ENCODE assay signal across 1 cellular context in the genomic region with DNA sequence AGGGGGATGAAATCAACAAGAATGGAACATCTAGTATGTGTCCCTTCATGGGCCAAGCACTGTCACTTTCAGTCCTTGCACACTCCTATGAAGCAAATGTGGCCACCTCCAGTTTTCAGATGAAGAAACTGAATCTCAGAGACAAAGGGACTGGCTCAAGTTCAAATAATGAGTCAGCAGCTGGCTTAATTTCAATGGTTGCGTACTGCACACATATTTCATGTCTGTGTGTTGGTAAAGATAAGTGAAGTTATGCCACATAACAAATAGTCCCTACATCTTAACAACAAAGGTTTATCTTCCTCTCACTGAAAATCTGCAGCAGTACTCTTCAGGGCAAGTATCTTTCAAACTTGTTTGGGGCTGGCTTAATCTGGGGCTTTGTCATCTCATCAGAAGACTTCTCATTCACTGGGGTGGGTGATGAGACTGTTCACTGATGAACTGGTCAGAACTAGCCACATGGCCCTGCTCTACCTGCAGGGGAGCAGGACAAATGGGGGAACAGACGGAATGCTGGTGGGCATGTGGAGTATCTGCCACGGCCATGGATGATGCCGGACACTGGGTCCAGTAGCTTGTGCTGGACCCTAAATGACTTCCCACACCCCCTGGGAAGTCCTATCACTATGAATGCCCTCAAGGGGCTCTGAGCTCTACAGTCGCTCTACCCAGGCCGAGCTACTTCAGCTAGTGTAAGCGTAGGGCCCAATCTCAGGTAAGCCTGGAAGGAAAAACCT.
TF ChIP-seq lines count a peak whose summit lies in the region.

No MANE protein-coding gene starts in this region.

TF ChIP-seq in K562, 482 proteins besides CTCF, POLR2A, EP300 and RAD21 (continued from another document and continues in another):
- TF ChIP-seq, protein P1, sequence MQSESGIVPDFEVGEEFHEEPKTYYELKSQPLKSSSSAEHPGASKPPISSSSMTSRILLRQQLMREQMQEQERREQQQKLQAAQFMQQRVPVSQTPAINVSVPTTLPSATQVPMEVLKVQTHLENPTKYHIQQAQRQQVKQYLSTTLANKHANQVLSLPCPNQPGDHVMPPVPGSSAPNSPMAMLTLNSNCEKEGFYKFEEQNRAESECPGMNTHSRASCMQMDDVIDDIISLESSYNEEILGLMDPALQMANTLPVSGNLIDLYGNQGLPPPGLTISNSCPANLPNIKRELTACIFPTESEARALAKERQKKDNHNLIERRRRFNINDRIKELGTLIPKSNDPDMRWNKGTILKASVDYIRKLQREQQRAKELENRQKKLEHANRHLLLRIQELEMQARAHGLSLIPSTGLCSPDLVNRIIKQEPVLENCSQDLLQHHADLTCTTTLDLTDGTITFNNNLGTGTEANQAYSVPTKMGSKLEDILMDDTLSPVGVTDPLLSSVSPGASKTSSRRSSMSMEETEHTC (IDR thresholded peaks at IDR 0.05): no peak
- TF ChIP-seq DPF2 (IDR thresholded peaks at IDR 0.05) (peak; percentile 49; the same call in 1 of the 2 replicates), POLR3G (IDR thresholded peaks at IDR 0.05; ENCODE audit: extremely low read depth, insufficient read length, insufficient replicate concordance) (no peak), FOXJ2 (tag; IDR thresholded peaks at IDR 0.05) (0 out of 2 replicates have a peak, but pooled peaks have one; percentile 23), BACH1 (tag; IDR thresholded peaks at IDR 0.05) (peak; percentile 40; the same call in 1 of the 2 replicates), NONO (IDR thresholded peaks at IDR 0.05; ENCODE audit: low read depth in 2 of 2, low read length in 1 of 2) (no peak), ARNT (IDR thresholded peaks at IDR 0.05) (no peak), MCM2 (IDR thresholded peaks at IDR 0.05; ENCODE audit: low read depth) (no peak), LEF1 (IDR thresholded peaks at IDR 0.05) (0 out of 2 replicates have a peak, but pooled peaks have one; percentile 16), EGR1 (conservative IDR thresholded peaks at IDR 0.05) (no peak), CCAR2 (IDR thresholded peaks at IDR 0.05; ENCODE audit: low read depth, low read length) (no peak), CBFA2T3 (IDR thresholded peaks at IDR 0.05) (peak; percentile 79), NELFE (IDR thresholded peaks at IDR 0.05; ENCODE audit: insufficient read depth, insufficient read length) (no peak), NCOR1 (IDR thresholded peaks at IDR 0.05) (peak; percentile 33; the same call in 1 of the 2 replicates), HNRNPUL1 (IDR thresholded peaks at IDR 0.05; ENCODE audit: low read length) (no peak), DDX20 (tag; IDR thresholded peaks at IDR 0.05; ENCODE audit: low read depth) (no peak), TRIM28 (IDR thresholded peaks at IDR 0.05) (peak; percentile 92), CSDE1 (IDR thresholded peaks at IDR 0.05) (no peak), MTA3 (IDR thresholded peaks at IDR 0.05; ENCODE audit: borderline replicate concordance) (0 out of 2 replicates have a peak, but pooled peaks have one; percentile 28), JUN (IDR thresholded peaks at IDR 0.05; ENCODE audit: borderline replicate concordance, low read depth, low read length) (peak; percentile 64), JUN (CRISPR knock-in tag; IDR thresholded peaks at IDR 0.05; ENCODE audit: borderline replicate concordance) (no peak), MAFK (IDR thresholded peaks at IDR 0.05; ENCODE audit: low read length) (peak; percentile 43), CEBPB (tag; IDR thresholded peaks at IDR 0.05) (peak; percentile 61), GTF2A2 (tag; IDR thresholded peaks at IDR 0.05) (no peak), NEUROD1 (IDR thresholded peaks at IDR 0.05; ENCODE audit: borderline replicate concordance, low read depth, low read length, partially characterized antibody) (no peak), ZFP1 (CRISPR knock-in tag; IDR thresholded peaks at IDR 0.05) (no peak), CBFA2T2 (conservative IDR thresholded peaks at IDR 0.05) (peak; percentile 74), DMBX1 (CRISPR knock-in tag; IDR thresholded peaks at IDR 0.05; ENCODE audit: borderline replicate concordance) (no peak), RBM39 (optimal IDR thresholded peaks at IDR 0.05; ENCODE audit: low read depth, low read length) (no peak), HNRNPLL (IDR thresholded peaks at IDR 0.05; ENCODE audit: low read depth, low read length, poor library complexity, severe bottlenecking) (no peak), SAFB (IDR thresholded peaks at IDR 0.05; ENCODE audit: borderline replicate concordance, low read depth, low read length) (no peak), SMC3 (conservative IDR thresholded peaks at IDR 0.05; ENCODE audit: insufficient read depth, low read depth, low read length) (no peak), BDP1 (IDR thresholded peaks at IDR 0.05; ENCODE audit: insufficient read depth, insufficient read length) (no peak), TEAD4 (IDR thresholded peaks at IDR 0.05; ENCODE audit: low read length) (0 out of 2 replicates have a peak, but pooled peaks have one; percentile 38), TEAD4 (CRISPR knock-in tag; IDR thresholded peaks at IDR 0.05; ENCODE audit: borderline replicate concordance) (no peak), ZNF311 (CRISPR knock-in tag; IDR thresholded peaks at IDR 0.05) (no peak), SOX6 (IDR thresholded peaks at IDR 0.05) (peak; percentile 77), CEBPG (CRISPR knock-in tag; IDR thresholded peaks at IDR 0.05) (no peak), CEBPG (tag; conservative IDR thresholded peaks at IDR 0.05 in 1 of 2, IDR thresholded peaks at IDR 0.05 in 1 of 2) (peak; percentile 73 to 84; a peak in 3 of 4 replicates), HDAC2 (IDR thresholded peaks at IDR 0.05) (0 out of 2 replicates have a peak, but pooled peaks have one; percentile 66), MAFG (tag; conservative IDR thresholded peaks at IDR 0.05) (peak; percentile 63)
- TF ChIP-seq, protein P2, sequence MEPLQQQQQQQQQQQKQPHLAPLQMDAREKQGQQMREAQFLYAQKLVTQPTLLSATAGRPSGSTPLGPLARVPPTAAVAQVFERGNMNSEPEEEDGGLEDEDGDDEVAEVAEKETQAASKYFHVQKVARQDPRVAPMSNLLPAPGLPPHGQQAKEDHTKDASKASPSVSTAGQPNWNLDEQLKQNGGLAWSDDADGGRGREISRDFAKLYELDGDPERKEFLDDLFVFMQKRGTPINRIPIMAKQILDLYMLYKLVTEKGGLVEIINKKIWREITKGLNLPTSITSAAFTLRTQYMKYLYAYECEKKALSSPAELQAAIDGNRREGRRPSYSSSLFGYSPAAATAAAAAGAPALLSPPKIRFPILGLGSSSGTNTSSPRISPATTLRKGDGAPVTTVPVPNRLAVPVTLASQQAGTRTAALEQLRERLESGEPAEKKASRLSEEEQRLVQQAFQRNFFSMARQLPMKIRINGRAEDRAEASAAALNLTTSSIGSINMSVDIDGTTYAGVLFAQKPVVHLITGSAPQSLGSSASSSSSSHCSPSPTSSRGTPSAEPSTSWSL (CRISPR knock-in tag; IDR thresholded peaks at IDR 0.05; ENCODE audit: borderline replicate concordance): no peak
- TF ChIP-seq, protein P3, sequence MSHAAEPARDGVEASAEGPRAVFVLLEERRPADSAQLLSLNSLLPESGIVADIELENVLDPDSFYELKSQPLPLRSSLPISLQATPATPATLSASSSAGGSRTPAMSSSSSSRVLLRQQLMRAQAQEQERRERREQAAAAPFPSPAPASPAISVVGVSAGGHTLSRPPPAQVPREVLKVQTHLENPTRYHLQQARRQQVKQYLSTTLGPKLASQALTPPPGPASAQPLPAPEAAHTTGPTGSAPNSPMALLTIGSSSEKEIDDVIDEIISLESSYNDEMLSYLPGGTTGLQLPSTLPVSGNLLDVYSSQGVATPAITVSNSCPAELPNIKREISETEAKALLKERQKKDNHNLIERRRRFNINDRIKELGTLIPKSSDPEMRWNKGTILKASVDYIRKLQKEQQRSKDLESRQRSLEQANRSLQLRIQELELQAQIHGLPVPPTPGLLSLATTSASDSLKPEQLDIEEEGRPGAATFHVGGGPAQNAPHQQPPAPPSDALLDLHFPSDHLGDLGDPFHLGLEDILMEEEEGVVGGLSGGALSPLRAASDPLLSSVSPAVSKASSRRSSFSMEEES (CRISPR knock-in tag; IDR thresholded peaks at IDR 0.05): no peak
- TF ChIP-seq, protein P4, sequence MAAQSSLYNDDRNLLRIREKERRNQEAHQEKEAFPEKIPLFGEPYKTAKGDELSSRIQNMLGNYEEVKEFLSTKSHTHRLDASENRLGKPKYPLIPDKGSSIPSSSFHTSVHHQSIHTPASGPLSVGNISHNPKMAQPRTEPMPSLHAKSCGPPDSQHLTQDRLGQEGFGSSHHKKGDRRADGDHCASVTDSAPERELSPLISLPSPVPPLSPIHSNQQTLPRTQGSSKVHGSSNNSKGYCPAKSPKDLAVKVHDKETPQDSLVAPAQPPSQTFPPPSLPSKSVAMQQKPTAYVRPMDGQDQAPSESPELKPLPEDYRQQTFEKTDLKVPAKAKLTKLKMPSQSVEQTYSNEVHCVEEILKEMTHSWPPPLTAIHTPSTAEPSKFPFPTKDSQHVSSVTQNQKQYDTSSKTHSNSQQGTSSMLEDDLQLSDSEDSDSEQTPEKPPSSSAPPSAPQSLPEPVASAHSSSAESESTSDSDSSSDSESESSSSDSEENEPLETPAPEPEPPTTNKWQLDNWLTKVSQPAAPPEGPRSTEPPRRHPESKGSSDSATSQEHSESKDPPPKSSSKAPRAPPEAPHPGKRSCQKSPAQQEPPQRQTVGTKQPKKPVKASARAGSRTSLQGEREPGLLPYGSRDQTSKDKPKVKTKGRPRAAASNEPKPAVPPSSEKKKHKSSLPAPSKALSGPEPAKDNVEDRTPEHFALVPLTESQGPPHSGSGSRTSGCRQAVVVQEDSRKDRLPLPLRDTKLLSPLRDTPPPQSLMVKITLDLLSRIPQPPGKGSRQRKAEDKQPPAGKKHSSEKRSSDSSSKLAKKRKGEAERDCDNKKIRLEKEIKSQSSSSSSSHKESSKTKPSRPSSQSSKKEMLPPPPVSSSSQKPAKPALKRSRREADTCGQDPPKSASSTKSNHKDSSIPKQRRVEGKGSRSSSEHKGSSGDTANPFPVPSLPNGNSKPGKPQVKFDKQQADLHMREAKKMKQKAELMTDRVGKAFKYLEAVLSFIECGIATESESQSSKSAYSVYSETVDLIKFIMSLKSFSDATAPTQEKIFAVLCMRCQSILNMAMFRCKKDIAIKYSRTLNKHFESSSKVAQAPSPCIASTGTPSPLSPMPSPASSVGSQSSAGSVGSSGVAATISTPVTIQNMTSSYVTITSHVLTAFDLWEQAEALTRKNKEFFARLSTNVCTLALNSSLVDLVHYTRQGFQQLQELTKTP (IDR thresholded peaks at IDR 0.05; ENCODE audit: low read depth in 1 of 2, partially characterized antibody in 2 of 2): peak in 1 of 2 experiments; percentile 47
- TF ChIP-seq, protein P5, sequence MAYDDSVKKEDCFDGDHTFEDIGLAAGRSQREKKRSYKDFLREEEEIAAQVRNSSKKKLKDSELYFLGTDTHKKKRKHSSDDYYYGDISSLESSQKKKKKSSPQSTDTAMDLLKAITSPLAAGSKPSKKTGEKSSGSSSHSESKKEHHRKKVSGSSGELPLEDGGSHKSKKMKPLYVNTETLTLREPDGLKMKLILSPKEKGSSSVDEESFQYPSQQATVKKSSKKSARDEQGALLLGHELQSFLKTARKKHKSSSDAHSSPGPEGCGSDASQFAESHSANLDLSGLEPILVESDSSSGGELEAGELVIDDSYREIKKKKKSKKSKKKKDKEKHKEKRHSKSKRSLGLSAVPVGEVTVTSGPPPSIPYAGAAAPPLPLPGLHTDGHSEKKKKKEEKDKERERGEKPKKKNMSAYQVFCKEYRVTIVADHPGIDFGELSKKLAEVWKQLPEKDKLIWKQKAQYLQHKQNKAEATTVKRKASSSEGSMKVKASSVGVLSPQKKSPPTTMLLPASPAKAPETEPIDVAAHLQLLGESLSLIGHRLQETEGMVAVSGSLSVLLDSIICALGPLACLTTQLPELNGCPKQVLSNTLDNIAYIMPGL (CRISPR knock-in tag; IDR thresholded peaks at IDR 0.05): no peak
- TF ChIP-seq, protein P6, sequence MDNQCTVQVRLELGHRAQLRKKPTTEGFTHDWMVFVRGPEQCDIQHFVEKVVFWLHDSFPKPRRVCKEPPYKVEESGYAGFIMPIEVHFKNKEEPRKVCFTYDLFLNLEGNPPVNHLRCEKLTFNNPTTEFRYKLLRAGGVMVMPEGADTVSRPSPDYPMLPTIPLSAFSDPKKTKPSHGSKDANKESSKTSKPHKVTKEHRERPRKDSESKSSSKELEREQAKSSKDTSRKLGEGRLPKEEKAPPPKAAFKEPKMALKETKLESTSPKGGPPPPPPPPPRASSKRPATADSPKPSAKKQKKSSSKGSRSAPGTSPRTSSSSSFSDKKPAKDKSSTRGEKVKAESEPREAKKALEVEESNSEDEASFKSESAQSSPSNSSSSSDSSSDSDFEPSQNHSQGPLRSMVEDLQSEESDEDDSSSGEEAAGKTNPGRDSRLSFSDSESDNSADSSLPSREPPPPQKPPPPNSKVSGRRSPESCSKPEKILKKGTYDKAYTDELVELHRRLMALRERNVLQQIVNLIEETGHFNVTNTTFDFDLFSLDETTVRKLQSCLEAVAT (IDR thresholded peaks at IDR 0.05): no peak
- TF ChIP-seq, protein P7, sequence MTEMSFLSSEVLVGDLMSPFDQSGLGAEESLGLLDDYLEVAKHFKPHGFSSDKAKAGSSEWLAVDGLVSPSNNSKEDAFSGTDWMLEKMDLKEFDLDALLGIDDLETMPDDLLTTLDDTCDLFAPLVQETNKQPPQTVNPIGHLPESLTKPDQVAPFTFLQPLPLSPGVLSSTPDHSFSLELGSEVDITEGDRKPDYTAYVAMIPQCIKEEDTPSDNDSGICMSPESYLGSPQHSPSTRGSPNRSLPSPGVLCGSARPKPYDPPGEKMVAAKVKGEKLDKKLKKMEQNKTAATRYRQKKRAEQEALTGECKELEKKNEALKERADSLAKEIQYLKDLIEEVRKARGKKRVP (CRISPR knock-in tag; IDR thresholded peaks at IDR 0.05): 0 out of 2 replicates have a peak, but pooled peaks have one; percentile 7
